ENCODE assay signal across 1 cellular context in the genomic region with DNA sequence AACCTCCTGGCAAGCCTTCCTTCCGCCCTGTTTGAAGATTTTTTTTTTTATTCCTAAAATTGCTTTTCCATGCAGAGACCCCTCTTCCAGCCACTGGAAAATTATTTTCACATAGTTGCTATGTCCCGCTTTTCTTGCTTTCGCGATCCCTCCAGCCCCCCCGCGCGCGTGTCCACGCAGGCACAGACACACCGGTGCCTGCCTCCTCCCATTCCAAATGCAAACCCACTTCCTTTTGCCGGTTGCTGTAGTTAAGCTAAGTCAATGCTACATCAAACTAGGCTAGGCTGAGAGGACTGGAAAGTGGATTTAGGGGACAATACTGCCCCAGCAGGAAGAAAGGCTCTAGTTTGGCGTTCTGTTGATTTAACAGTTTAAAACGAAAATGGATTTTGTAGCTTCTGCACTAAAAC.
TF ChIP-seq lines count a peak whose summit lies in the region.

No MANE protein-coding gene starts in this region.

TF ChIP-seq in GM23338, 12 proteins besides CTCF, POLR2A, EP300 and RAD21 (continued from another document):
- TF ChIP-seq, protein P1, sequence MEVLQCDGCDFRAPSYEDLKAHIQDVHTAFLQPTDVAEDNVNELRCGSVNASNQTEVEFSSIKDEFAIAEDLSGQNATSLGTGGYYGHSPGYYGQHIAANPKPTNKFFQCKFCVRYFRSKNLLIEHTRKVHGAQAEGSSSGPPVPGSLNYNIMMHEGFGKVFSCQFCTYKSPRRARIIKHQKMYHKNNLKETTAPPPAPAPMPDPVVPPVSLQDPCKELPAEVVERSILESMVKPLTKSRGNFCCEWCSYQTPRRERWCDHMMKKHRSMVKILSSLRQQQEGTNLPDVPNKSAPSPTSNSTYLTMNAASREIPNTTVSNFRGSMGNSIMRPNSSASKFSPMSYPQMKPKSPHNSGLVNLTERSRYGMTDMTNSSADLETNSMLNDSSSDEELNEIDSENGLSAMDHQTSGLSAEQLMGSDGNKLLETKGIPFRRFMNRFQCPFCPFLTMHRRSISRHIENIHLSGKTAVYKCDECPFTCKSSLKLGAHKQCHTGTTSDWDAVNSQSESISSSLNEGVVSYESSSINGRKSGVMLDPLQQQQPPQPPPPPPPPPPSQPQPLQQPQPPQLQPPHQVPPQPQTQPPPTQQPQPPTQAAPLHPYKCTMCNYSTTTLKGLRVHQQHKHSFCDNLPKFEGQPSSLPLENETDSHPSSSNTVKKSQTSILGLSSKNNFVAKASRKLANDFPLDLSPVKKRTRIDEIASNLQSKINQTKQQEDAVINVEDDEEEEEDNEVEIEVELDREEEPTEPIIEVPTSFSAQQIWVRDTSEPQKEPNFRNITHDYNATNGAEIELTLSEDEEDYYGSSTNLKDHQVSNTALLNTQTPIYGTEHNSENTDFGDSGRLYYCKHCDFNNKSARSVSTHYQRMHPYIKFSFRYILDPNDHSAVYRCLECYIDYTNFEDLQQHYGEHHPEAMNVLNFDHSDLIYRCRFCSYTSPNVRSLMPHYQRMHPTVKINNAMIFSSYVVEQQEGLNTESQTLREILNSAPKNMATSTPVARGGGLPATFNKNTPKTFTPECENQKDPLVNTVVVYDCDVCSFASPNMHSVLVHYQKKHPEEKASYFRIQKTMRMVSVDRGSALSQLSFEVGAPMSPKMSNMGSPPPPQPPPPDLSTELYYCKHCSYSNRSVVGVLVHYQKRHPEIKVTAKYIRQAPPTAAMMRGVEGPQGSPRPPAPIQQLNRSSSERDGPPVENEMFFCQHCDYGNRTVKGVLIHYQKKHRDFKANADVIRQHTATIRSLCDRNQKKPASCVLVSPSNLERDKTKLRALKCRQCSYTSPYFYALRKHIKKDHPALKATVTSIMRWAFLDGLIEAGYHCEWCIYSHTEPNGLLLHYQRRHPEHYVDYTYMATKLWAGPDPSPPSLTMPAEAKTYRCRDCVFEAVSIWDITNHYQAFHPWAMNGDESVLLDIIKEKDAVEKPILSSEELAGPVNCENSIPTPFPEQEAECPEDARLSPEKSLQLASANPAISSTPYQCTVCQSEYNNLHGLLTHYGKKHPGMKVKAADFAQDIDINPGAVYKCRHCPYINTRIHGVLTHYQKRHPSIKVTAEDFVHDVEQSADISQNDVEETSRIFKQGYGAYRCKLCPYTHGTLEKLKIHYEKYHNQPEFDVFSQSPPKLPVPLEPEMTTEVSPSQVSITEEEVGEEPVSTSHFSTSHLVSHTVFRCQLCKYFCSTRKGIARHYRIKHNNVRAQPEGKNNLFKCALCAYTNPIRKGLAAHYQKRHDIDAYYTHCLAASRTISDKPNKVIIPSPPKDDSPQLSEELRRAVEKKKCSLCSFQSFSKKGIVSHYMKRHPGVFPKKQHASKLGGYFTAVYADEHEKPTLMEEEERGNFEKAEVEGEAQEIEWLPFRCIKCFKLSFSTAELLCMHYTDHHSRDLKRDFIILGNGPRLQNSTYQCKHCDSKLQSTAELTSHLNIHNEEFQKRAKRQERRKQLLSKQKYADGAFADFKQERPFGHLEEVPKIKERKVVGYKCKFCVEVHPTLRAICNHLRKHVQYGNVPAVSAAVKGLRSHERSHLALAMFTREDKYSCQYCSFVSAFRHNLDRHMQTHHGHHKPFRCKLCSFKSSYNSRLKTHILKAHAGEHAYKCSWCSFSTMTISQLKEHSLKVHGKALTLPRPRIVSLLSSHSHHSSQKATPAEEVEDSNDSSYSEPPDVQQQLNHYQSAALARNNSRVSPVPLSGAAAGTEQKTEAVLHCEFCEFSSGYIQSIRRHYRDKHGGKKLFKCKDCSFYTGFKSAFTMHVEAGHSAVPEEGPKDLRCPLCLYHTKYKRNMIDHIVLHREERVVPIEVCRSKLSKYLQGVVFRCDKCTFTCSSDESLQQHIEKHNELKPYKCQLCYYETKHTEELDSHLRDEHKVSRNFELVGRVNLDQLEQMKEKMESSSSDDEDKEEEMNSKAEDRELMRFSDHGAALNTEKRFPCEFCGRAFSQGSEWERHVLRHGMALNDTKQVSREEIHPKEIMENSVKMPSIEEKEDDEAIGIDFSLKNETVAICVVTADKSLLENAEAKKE (CRISPR knock-in tag; IDR thresholded peaks at IDR 0.05), result no peak
- TF ChIP-seq STAT1 (IDR thresholded peaks at IDR 0.05; ENCODE audit: unreplicated experiment) (no peak), EZH2 (IDR thresholded peaks at IDR 0.05; ENCODE audit: low read depth, unreplicated experiment) (no peak), ZNF331 (CRISPR knock-in tag; IDR thresholded peaks at IDR 0.05; ENCODE audit: low read depth) (no peak), CREB1 (CRISPR knock-in tag; IDR thresholded peaks at IDR 0.05; ENCODE audit: low read depth) (no peak), EZH2phosphoT487 (IDR thresholded peaks at IDR 0.05; ENCODE audit: unreplicated experiment) (no peak), POLR2AphosphoS5 (IDR thresholded peaks at IDR 0.05; ENCODE audit: low read depth) (no peak), NANOG (IDR thresholded peaks at IDR 0.05; ENCODE audit: borderline replicate concordance) (no peak)
- TF ChIP-seq, protein P2, sequence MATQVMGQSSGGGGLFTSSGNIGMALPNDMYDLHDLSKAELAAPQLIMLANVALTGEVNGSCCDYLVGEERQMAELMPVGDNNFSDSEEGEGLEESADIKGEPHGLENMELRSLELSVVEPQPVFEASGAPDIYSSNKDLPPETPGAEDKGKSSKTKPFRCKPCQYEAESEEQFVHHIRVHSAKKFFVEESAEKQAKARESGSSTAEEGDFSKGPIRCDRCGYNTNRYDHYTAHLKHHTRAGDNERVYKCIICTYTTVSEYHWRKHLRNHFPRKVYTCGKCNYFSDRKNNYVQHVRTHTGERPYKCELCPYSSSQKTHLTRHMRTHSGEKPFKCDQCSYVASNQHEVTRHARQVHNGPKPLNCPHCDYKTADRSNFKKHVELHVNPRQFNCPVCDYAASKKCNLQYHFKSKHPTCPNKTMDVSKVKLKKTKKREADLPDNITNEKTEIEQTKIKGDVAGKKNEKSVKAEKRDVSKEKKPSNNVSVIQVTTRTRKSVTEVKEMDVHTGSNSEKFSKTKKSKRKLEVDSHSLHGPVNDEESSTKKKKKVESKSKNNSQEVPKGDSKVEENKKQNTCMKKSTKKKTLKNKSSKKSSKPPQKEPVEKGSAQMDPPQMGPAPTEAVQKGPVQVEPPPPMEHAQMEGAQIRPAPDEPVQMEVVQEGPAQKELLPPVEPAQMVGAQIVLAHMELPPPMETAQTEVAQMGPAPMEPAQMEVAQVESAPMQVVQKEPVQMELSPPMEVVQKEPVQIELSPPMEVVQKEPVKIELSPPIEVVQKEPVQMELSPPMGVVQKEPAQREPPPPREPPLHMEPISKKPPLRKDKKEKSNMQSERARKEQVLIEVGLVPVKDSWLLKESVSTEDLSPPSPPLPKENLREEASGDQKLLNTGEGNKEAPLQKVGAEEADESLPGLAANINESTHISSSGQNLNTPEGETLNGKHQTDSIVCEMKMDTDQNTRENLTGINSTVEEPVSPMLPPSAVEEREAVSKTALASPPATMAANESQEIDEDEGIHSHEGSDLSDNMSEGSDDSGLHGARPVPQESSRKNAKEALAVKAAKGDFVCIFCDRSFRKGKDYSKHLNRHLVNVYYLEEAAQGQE (IDR thresholded peaks at IDR 0.05; ENCODE audit: unreplicated experiment), result no peak
- TF ChIP-seq, protein P3, sequence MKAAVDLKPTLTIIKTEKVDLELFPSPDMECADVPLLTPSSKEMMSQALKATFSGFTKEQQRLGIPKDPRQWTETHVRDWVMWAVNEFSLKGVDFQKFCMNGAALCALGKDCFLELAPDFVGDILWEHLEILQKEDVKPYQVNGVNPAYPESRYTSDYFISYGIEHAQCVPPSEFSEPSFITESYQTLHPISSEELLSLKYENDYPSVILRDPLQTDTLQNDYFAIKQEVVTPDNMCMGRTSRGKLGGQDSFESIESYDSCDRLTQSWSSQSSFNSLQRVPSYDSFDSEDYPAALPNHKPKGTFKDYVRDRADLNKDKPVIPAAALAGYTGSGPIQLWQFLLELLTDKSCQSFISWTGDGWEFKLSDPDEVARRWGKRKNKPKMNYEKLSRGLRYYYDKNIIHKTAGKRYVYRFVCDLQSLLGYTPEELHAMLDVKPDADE (IDR thresholded peaks at IDR 0.05), result no peak
TF ChIP-seq in GM23338: peak in this region for 0.
